6 cellular contexts compared by ENCODE assay signal in the genomic region with DNA sequence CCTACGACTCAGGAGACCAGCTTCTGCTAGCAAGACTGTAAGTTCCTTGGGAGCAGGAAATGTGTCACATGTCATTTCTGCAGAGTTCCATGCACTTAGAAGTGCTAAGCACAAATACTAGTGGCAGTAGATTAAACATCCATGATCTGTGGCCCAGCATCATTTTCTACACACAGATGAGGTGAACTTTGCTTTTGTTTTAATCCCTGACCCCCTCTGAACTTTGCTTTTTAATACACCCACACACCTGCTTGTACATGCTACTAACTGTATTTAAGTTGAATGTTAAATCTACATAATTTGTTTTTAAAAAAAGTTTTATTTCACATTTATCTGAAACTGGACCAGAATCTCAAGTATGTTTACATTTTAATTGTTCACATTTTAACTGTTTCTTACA.
"Had no signal": no experiment of that assay in that cellular context is flagged by ENCODE, and none has a peak within 500 bp of the region (broad histone marks: within the 10 kb centered on the region; RNA-seq: fewer than 3 reads in every experiment).

No MANE protein-coding gene starts in this region.

- DNase-seq: IMR-90, KBM-7, KG1 had no signal

- FAIRE-seq: HepG2, HTR-8/SVneo, K562 had no signal

- ATAC-seq: HepG2, K562 had no signal
